30 cellular contexts compared by ENCODE assay signal in the genomic region with DNA sequence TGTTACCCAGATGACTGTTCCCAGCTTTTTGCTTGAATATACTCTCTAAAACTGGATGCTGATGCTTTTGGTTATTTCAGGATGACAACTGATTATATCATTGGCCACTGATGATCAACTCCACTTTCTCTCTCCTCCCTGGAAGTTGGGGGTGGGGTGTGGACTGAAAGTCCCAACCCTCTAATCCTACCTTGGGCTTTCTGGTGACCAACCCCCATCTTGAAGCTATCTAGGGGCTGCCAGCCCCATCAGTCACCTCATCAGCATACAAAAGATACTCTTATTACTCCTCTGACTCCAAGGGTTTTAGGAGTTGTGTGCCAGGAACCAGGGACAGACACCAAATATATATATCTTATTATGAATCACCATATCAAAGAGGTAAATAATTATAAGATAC.
"Had no signal": no experiment of that assay in that cellular context is flagged by ENCODE, and none has a peak within 500 bp of the region (broad histone marks: within the 10 kb centered on the region; RNA-seq: fewer than 3 reads in every experiment).

No MANE protein-coding gene starts in this region.

- H3K4me3 ChIP-seq: ascending aorta, breast epithelium, cardiac muscle cell, colonic mucosa, esophagus muscularis mucosa, gastrocnemius medialis had no signal

- H3K9me3 ChIP-seq: ascending aorta, colonic mucosa, esophagus muscularis mucosa, gastrocnemius medialis had no signal

- DNase-seq: activated CD4-positive, alpha-beta memory T cell treated with anti-CD3 and anti-CD28 coated beads for 36 hours; activated CD4-positive, alpha-beta T cell treated with anti-CD3 and anti-CD28 coated beads for 36 hours; activated CD4-positive, alpha-beta T cell treated with anti-CD3 and anti-CD28 coated beads, Interleukin-2, amount 10 ng/mL, durations not matched to agents 24 days and 14 days; activated CD4-positive, CD25-positive, alpha-beta regulatory T cell; activated CD4-positive, CD25-positive, alpha-beta regulatory T cell treated with anti-CD3 and anti-CD28 coated beads, Interleukin-2, amount 50 U/mL, for 72 hours; activated CD8-positive, alpha-beta memory T cell treated with anti-CD3 and anti-CD28 coated beads, Interleukin-2, amount 10 ng/mL, durations not matched to agents 7 days and 5 days; activated CD8-positive, alpha-beta memory T cell treated with anti-CD3 and anti-CD28 coated beads, Interleukin-2, amount 50 U/mL, for 4 hours; activated CD8-positive, alpha-beta T cell treated with anti-CD3 and anti-CD28 coated beads, Interleukin-2, amount 10 ng/mL, durations not matched to agents 7 days and 5 days; activated effector memory CD4-positive, alpha-beta T cell treated with anti-CD3 and anti-CD28 coated beads, Interleukin-2, amount 50 U/mL, for 16 hours; activated naive CD4-positive, alpha-beta T cell treated with anti-CD3 and anti-CD28 coated beads for 36 hours; activated naive CD8-positive, alpha-beta T cell treated with anti-CD3 and anti-CD28 coated beads for 36 hours; activated naive CD8-positive, alpha-beta T cell treated with anti-CD3 and anti-CD28 coated beads, Interleukin-2, amount 50 U/mL, for 24 hours; activated T-cell treated with anti-CD3 and anti-CD28 coated beads, Interleukin-2, amount 50 U/mL, for 1 hour; activated T-cell treated with anti-CD3 and anti-CD28 coated beads, Interleukin-2, amount 50 U/mL, for 48 hours; central memory CD4-positive, alpha-beta T cell; cerebellar nuclear complex; colonic mucosa; effector CD8-positive, alpha-beta T cell; erythroblast; foreskin keratinocyte; gastrocnemius medialis; T-helper 2 cell had no signal

- H3K4me3 Mint-ChIP-seq: activated CD4-positive, alpha-beta memory T cell treated with anti-CD3 and anti-CD28 coated beads for 36 hours; activated CD4-positive, alpha-beta T cell treated with anti-CD3 and anti-CD28 coated beads for 36 hours; activated CD4-positive, alpha-beta T cell treated with anti-CD3 and anti-CD28 coated beads, Interleukin-2, amount 10 ng/mL, durations not matched to agents 24 days and 14 days; activated CD8-positive, alpha-beta memory T cell treated with anti-CD3 and anti-CD28 coated beads, Interleukin-2, amount 10 ng/mL, durations not matched to agents 7 days and 5 days; activated CD8-positive, alpha-beta T cell treated with anti-CD3 and anti-CD28 coated beads, Interleukin-2, amount 10 ng/mL, durations not matched to agents 7 days and 5 days; activated naive CD4-positive, alpha-beta T cell treated with anti-CD3 and anti-CD28 coated beads for 36 hours; activated naive CD4-positive, alpha-beta T cell treated with anti-CD3 and anti-CD28 coated beads, Interleukin-2, amount 50 U/mL, for 24 hours; activated naive CD8-positive, alpha-beta T cell treated with anti-CD3 and anti-CD28 coated beads for 36 hours; activated naive CD8-positive, alpha-beta T cell treated with anti-CD3 and anti-CD28 coated beads, Interleukin-2, amount 50 U/mL, for 24 hours; activated T-helper 1 cell treated with anti-CD3 and anti-CD28 coated beads, Interleukin-12 subunit alpha, Interleukin-12 subunit beta, Interleukin-2, Interleukin-4 antibody, amounts not matched to agents 30 ng/mL and 10 ng/mL and 1 ng/mL, durations not matched to agents 14 hours and 24 hours and 36 hours; brain had no signal

- H3K27me3 Mint-ChIP-seq: activated CD4-positive, alpha-beta memory T cell treated with anti-CD3 and anti-CD28 coated beads for 36 hours; activated CD4-positive, alpha-beta T cell treated with anti-CD3 and anti-CD28 coated beads for 36 hours; activated naive CD4-positive, alpha-beta T cell treated with anti-CD3 and anti-CD28 coated beads, Interleukin-2, amount 50 U/mL, for 24 hours; activated naive CD8-positive, alpha-beta T cell treated with anti-CD3 and anti-CD28 coated beads for 36 hours; activated naive CD8-positive, alpha-beta T cell treated with anti-CD3 and anti-CD28 coated beads, Interleukin-2, amount 50 U/mL, for 24 hours had no signal

- H3K27me3 ChIP-seq: ascending aorta, breast epithelium, cardiac muscle cell, colonic mucosa, esophagus muscularis mucosa, foreskin keratinocyte, gastrocnemius medialis had no signal

- H3K4me1 Mint-ChIP-seq: activated CD4-positive, alpha-beta T cell treated with anti-CD3 and anti-CD28 coated beads for 36 hours; activated CD4-positive, alpha-beta T cell treated with anti-CD3 and anti-CD28 coated beads, Interleukin-2, amount 10 ng/mL, durations not matched to agents 24 days and 14 days; activated CD8-positive, alpha-beta memory T cell treated with anti-CD3 and anti-CD28 coated beads, Interleukin-2, amount 10 ng/mL, durations not matched to agents 7 days and 5 days; activated naive CD4-positive, alpha-beta T cell treated with anti-CD3 and anti-CD28 coated beads, Interleukin-2, amount 50 U/mL, for 24 hours; activated naive CD8-positive, alpha-beta T cell treated with anti-CD3 and anti-CD28 coated beads for 36 hours; activated naive CD8-positive, alpha-beta T cell treated with anti-CD3 and anti-CD28 coated beads, Interleukin-2, amount 50 U/mL, for 24 hours; brain had no signal

- H3K4me1 ChIP-seq: ascending aorta, breast epithelium, colonic mucosa, foreskin keratinocyte, gastrocnemius medialis had no signal

- H3K36me3 ChIP-seq: ascending aorta, breast epithelium, cardiac muscle cell, colonic mucosa, esophagus muscularis mucosa, gastrocnemius medialis had no signal

- H3K36me3 Mint-ChIP-seq: activated CD4-positive, alpha-beta memory T cell treated with anti-CD3 and anti-CD28 coated beads for 36 hours; activated CD8-positive, alpha-beta memory T cell treated with anti-CD3 and anti-CD28 coated beads, Interleukin-2, amount 10 ng/mL, durations not matched to agents 7 days and 5 days; activated naive CD4-positive, alpha-beta T cell treated with anti-CD3 and anti-CD28 coated beads, Interleukin-2, amount 50 U/mL, for 24 hours; activated naive CD8-positive, alpha-beta T cell treated with anti-CD3 and anti-CD28 coated beads for 36 hours; brain had no signal

- H3K27ac ChIP-seq: ascending aorta, breast epithelium, cardiac muscle cell, colonic mucosa, esophagus muscularis mucosa, foreskin keratinocyte, gastrocnemius medialis had no signal

- ATAC-seq: activated CD4-positive, alpha-beta T cell treated with anti-CD3 and anti-CD28 coated beads for 36 hours; activated CD8-positive, alpha-beta memory T cell treated with anti-CD3 and anti-CD28 coated beads, Interleukin-2, amount 10 ng/mL, durations not matched to agents 7 days and 5 days; activated CD8-positive, alpha-beta T cell treated with anti-CD3 and anti-CD28 coated beads, Interleukin-2, amount 10 ng/mL, durations not matched to agents 7 days and 5 days; activated naive CD8-positive, alpha-beta T cell treated with anti-CD3 and anti-CD28 coated beads, Interleukin-2, amount 50 U/mL, for 24 hours; foreskin keratinocyte; gastrocnemius medialis had no signal

- H3K9me3 Mint-ChIP-seq: activated CD4-positive, alpha-beta memory T cell treated with anti-CD3 and anti-CD28 coated beads for 36 hours; activated CD4-positive, alpha-beta T cell treated with anti-CD3 and anti-CD28 coated beads, Interleukin-2, amount 10 ng/mL, durations not matched to agents 24 days and 14 days; activated naive CD4-positive, alpha-beta T cell treated with anti-CD3 and anti-CD28 coated beads for 36 hours; activated naive CD4-positive, alpha-beta T cell treated with anti-CD3 and anti-CD28 coated beads, Interleukin-2, amount 50 U/mL, for 24 hours; activated naive CD8-positive, alpha-beta T cell treated with anti-CD3 and anti-CD28 coated beads for 36 hours; activated naive CD8-positive, alpha-beta T cell treated with anti-CD3 and anti-CD28 coated beads, Interleukin-2, amount 50 U/mL, for 24 hours had no signal

- H3K27ac Mint-ChIP-seq: activated CD4-positive, alpha-beta memory T cell treated with anti-CD3 and anti-CD28 coated beads for 36 hours; activated CD4-positive, alpha-beta T cell treated with anti-CD3 and anti-CD28 coated beads for 36 hours; activated CD4-positive, alpha-beta T cell treated with anti-CD3 and anti-CD28 coated beads, Interleukin-2, amount 10 ng/mL, durations not matched to agents 24 days and 14 days; activated CD8-positive, alpha-beta memory T cell treated with anti-CD3 and anti-CD28 coated beads, Interleukin-2, amount 10 ng/mL, durations not matched to agents 7 days and 5 days; activated CD8-positive, alpha-beta T cell treated with anti-CD3 and anti-CD28 coated beads, Interleukin-2, amount 10 ng/mL, durations not matched to agents 7 days and 5 days; activated naive CD4-positive, alpha-beta T cell treated with anti-CD3 and anti-CD28 coated beads for 36 hours; activated naive CD4-positive, alpha-beta T cell treated with anti-CD3 and anti-CD28 coated beads, Interleukin-2, amount 50 U/mL, for 24 hours; activated naive CD8-positive, alpha-beta T cell treated with anti-CD3 and anti-CD28 coated beads for 36 hours; activated naive CD8-positive, alpha-beta T cell treated with anti-CD3 and anti-CD28 coated beads, Interleukin-2, amount 50 U/mL, for 24 hours; activated T-helper 1 cell treated with anti-CD3 and anti-CD28 coated beads, Interleukin-12 subunit alpha, Interleukin-12 subunit beta, Interleukin-2, Interleukin-4 antibody, amounts not matched to agents 30 ng/mL and 10 ng/mL and 1 ng/mL, durations not matched to agents 14 hours and 24 hours and 36 hours; activated T-helper 2 cell treated with anti-CD3 and anti-CD28 coated beads, Interferon-gamma antibody, Interleukin-2, Interleukin-4, amounts not matched to agents 10 μg/mL and 5 μg/mL and 100 μg/mL, durations not matched to agents 14 hours and 24 hours and 36 hours; brain had no signal
